15 cellular contexts compared by ENCODE assay signal in genomic region chr2:33336036-33336625, GRCh38.
DNase-seq lines count a peak whose midpoint lies in the region; ATAC-seq, FAIRE-seq and TF ChIP-seq lines count a peak whose summit lies in the region.
"Had no signal": no experiment of that assay in that cellular context is flagged by ENCODE, and none has a peak within 500 bp of the region (broad histone marks: within the 10 kb centered on the region; RNA-seq: fewer than 3 reads in every experiment).

No MANE protein-coding gene starts in this region.

- H3K27me3 Mint-ChIP-seq in chondrocyte (ENCODE audit: low read depth) = no peaks in the 10 kb centered on the region

- peak; percentile 89 for FAIRE-seq in GM12892 (lab: Jason Lieb, UNC)
- FAIRE-seq: colon, islet of Langerhans had no signal

- no peak overlapping the region for H3K4me3 Mint-ChIP-seq in chondrocyte (ENCODE audit: unreplicated experiment)

- H3K36me3 Mint-ChIP-seq in chondrocyte (ENCODE audit: low read depth) = peaks cover 40% of the 10 kb centered on the region

- TF ChIP-seq CTCF in prostate gland (IDR thresholded peaks at IDR 0.05) = no peak
- TF ChIP-seq CTCF in chondrocyte (IDR thresholded peaks at IDR 0.05) = no peak

- H3K4me3 ChIP-seq in prostate gland = no peak overlapping the region

- H3K27me3 ChIP-seq in prostate gland (replicated peaks; ENCODE audit: insufficient read depth) = no peaks in the 10 kb centered on the region

- DNase-seq in GM12892 (ENCODE audit: insufficient read length) (no peak), NOMO-1 (lab: John Stamatoyannopoulos, UW; ENCODE audit: unreplicated experiment in 2 of 2) (peak; percentile 34 to 72), dermis blood vessel endothelial cell (peak; percentile 75), prostate gland (ENCODE audit: low spot score) (no peak), chondrocyte (ENCODE audit: low spot score) (no peak), NCI-H1417 treated with DMSO at 0.1 percent for 48 hours (lab: John Stamatoyannopoulos, UW) (no peak)
- DNase-seq: activated CD8-positive, alpha-beta memory T cell treated with anti-CD3 and anti-CD28 coated beads for 24 hours; BE2C; NCI-H2081; retina had no signal

- no peak overlapping the region for H3K27ac Mint-ChIP-seq in chondrocyte (ENCODE audit: unreplicated experiment)

- H3K4me1 Mint-ChIP-seq in chondrocyte (ENCODE audit: low read depth) = peaks cover 7% of the 10 kb centered on the region

- intact Hi-C loops in prostate gland (cut with DNase I) = no loop called here

- no peaks in the 10 kb centered on the region for H3K9me3 Mint-ChIP-seq in chondrocyte (ENCODE audit: low read depth)

- no peaks in the 10 kb centered on the region for H3K36me3 ChIP-seq in prostate gland
- H3K36me3 ChIP-seq: BE2C had no signal

- peak; percentile 47 for ATAC-seq in HG02588 (IDR thresholded peaks at IDR 0.05; ENCODE audit: unreplicated experiment)
- ATAC-seq in GM21390 (IDR thresholded peaks at IDR 0.05; ENCODE audit: unreplicated experiment) = no peak
- ATAC-seq: Panc1 had no signal

- TF ChIP-seq POLR2A in GM12892 (IDR thresholded peaks at IDR 0.05; ENCODE audit: low read depth, low read length) (no peak), prostate gland (IDR thresholded peaks at IDR 0.05) (no peak)

- no peaks in the 10 kb centered on the region for H3K9me3 ChIP-seq in prostate gland
- H3K9me3 ChIP-seq: BE2C had no signal

- H3K4me1 ChIP-seq in prostate gland (replicated peaks) = no peaks in the 10 kb centered on the region
- H3K4me1 ChIP-seq: BE2C had no signal

- no peak overlapping the region for H3K27ac ChIP-seq in prostate gland

- 84% methylated on average over 4 of the region's 4 CpGs for WGBS in prostate gland

Comparison
In these comparisons a context has a peak if more than half of its experiments do, and no peak if none do; other contexts are left out.
1. DNase-seq: peak in NOMO-1 (2 of 2) and dermis blood vessel endothelial cell (single experiment); none in GM12892 (single experiment), prostate gland (single experiment), chondrocyte (single experiment) and NCI-H1417 treated with DMSO at 0.1 percent for 48 hours (single experiment).